ENCODE assay signal across 7 cellular contexts in genomic region chr16:50273888-50274770, GRCh38. TPM values are rescaled to one million over a fixed set of nuclear protein-coding genes. Genes with fewer than 3 reads are reported as not detected.
DNase-seq lines count a peak whose midpoint lies in the region; ATAC-seq and TF ChIP-seq lines count a peak whose summit lies in the region.

No MANE protein-coding gene starts in this region.

- H3K27me3 Mint-ChIP-seq in T-helper 17 cell: no peaks in the 10 kb centered on the region

- peak in 2 of 3 donors; percentile 28 to 42 for DNase-seq in T-helper 17 cell
- peak; percentile 45 for DNase-seq in effector CD4-positive, alpha-beta T cell
- peak; percentile 34 for DNase-seq in stimulated activated CD8-positive, alpha-beta memory T cell treated with anti-CD3 and anti-CD28 coated beads, Interleukin-12 subunit alpha, Interleukin-12 subunit beta, amount 100 ng/mL, for 1 hour (ENCODE audit: low read depth)
- DNase-seq in HuH-7.5 (ENCODE audit: low spot score): no peak
- DNase-seq in DMS153 (lab: John Stamatoyannopoulos, UW): no peak

- peaks cover 2% of the 10 kb centered on the region for H3K36me3 Mint-ChIP-seq in T-helper 17 cell (ENCODE audit: low read depth)

- TF ChIP-seq POLR2A in GM19099 (IDR thresholded peaks at IDR 0.05; ENCODE audit: extremely low read depth, insufficient read length, low read depth): peak; percentile 76

- H3K9me3 ChIP-seq in T-helper 17 cell (ENCODE audit: control insufficient read depth, low read length, poor library complexity, severe bottlenecking): no peaks in the 10 kb centered on the region

- H3K27ac Mint-ChIP-seq in T-helper 17 cell: peak overlapping the region; percentile 98

- H3K4me3 Mint-ChIP-seq in T-helper 17 cell: peak overlapping the region; percentile 96

- ATAC-seq in HG03064 (IDR thresholded peaks at IDR 0.05; ENCODE audit: low read depth, unreplicated experiment) (peak; percentile 49), T-helper 17 cell (peak; percentile 66)

- peaks cover 77% of the 10 kb centered on the region for H3K4me1 Mint-ChIP-seq in T-helper 17 cell

RNA-seq across cellular contexts. Expression of gene ADCY7, which starts 7.8 kb away (rescaled TPM):
- 100 to 1,000 TPM; 187 to 203 TPM for total RNA-seq in T-helper 17 cell

Comparison
In these comparisons a context has a peak if more than half of its experiments do, and no peak if none do; other contexts are left out.
1. DNase-seq: peak in T-helper 17 cell (2 of 3), effector CD4-positive, alpha-beta T cell (single experiment) and stimulated activated CD8-positive, alpha-beta memory T cell treated with anti-CD3 and anti-CD28 coated beads, Interleukin-12 subunit alpha, Interleukin-12 subunit beta, amount 100 ng/mL, for 1 hour (single experiment); none in HuH-7.5 (single experiment) and DMS153 (single experiment).